17 cellular contexts compared by ENCODE assay signal in the genomic region with DNA sequence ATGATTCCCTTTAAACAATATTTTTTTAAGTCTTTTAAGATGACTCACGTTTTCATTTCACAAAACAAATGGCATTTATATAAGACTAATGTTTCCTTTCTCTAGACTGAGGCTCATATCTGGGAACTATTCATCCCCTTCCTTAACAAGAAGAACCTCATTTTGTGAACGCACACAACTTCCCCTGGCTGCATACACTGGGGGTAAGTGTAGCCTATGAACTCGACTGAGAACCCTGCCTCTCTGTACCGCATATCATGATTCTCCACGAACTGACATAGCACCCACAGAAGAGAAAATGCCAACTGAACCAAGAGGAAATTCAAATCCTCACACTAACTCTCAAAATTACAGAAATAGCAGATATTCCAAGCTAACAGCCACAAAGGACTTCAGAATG.
DNase-seq lines count a peak whose midpoint lies in the region; ATAC-seq and TF ChIP-seq lines count a peak whose summit lies in the region.
"Had no signal": no experiment of that assay in that cellular context is flagged by ENCODE, and none has a peak within 500 bp of the region (broad histone marks: within the 10 kb centered on the region; RNA-seq: fewer than 3 reads in every experiment).

No MANE protein-coding gene starts in this region.

- H3K4me3 Mint-ChIP-seq in osteocyte (ENCODE audit: unreplicated experiment): no peak overlapping the region
- H3K4me3 Mint-ChIP-seq in naive thymus-derived CD4-positive, alpha-beta T cell: no peak overlapping the region

- ATAC-seq in naive thymus-derived CD4-positive, alpha-beta T cell: no peak
- no peak for ATAC-seq in HG03045 (IDR thresholded peaks at IDR 0.05; ENCODE audit: unreplicated experiment)

- H3K9me3 ChIP-seq in naive thymus-derived CD4-positive, alpha-beta T cell (ENCODE audit: control insufficient read depth in 2 of 3, low read length in 3 of 3): no peaks in the 10 kb centered on the region
- H3K9me3 ChIP-seq: ascending aorta, upper lobe of left lung had no signal

- intact Hi-C loops in naive thymus-derived CD4-positive, alpha-beta T cell (cut with micrococcal nuclease): no loop called here

- CTCF ChIA-PET in naive thymus-derived CD4-positive, alpha-beta T cell (lab: Charles Lee): no interaction called here

- no peaks in the 10 kb centered on the region for H3K27me3 ChIP-seq in naive thymus-derived CD4-positive, alpha-beta T cell (ENCODE audit: control insufficient read depth in 2 of 2, insufficient read depth in 2 of 2, low read length in 2 of 2)
- H3K27me3 ChIP-seq: ascending aorta, upper lobe of left lung had no signal

- DNase-seq in AG10803 (ENCODE audit: low read depth) (peak; percentile 28), fibroblast of the aortic adventitia (ENCODE audit: low read depth) (peak; percentile 50), osteocyte (ENCODE audit: extremely low spot score, unreplicated experiment) (no peak), NCI-H526 (lab: John Stamatoyannopoulos, UW) (no peak), putamen (ENCODE audit: low spot score) (no peak)
- DNase-seq in naive thymus-derived CD4-positive, alpha-beta T cell: no peak
- DNase-seq: activated effector memory CD4-positive, alpha-beta T cell treated with Interleukin-2 at 50 U/mL for 16 hours; effector CD4-positive, alpha-beta T cell; islet precursor cell; NCI-H187 treated with DMSO at 0.1 percent for 48 hours; stimulated activated CD8-positive, alpha-beta memory T cell treated with anti-CD3 and anti-CD28 coated beads, Interleukin-4, amount 100 ng/mL, for 48 hours; SW 1271; upper lobe of left lung had no signal

- H3K27me3 Mint-ChIP-seq in osteocyte (ENCODE audit: unreplicated experiment): no peaks in the 10 kb centered on the region
- H3K27me3 Mint-ChIP-seq in naive thymus-derived CD4-positive, alpha-beta T cell: peaks cover 3 to 25% (median 9%) of the 10 kb centered on the region in 5 donors

- no peak for TF ChIP-seq CTCF in AG10803 (conservative IDR thresholded peaks at IDR 0.05; ENCODE audit: low read length)
- no peak for TF ChIP-seq CTCF in fibroblast of the aortic adventitia (IDR thresholded peaks at IDR 0.05; ENCODE audit: insufficient read depth, low read length)
- TF ChIP-seq CTCF in osteocyte (IDR thresholded peaks at IDR 0.05): no peak

- H3K27ac Mint-ChIP-seq in osteocyte (ENCODE audit: unreplicated experiment): peak overlapping the region; percentile 84
- H3K27ac Mint-ChIP-seq in naive thymus-derived CD4-positive, alpha-beta T cell: no peak overlapping the region

- H3K36me3 ChIP-seq in naive thymus-derived CD4-positive, alpha-beta T cell (ENCODE audit: control insufficient read depth in 2 of 3, insufficient read depth in 3 of 3, low read length in 3 of 3): no peaks in the 10 kb centered on the region
- H3K36me3 ChIP-seq: ascending aorta, upper lobe of left lung had no signal

- H3K4me3 ChIP-seq in AG10803 (ENCODE audit: low read length): no peak overlapping the region
- H3K4me3 ChIP-seq in fibroblast of the aortic adventitia (ENCODE audit: low read depth, low read length): no peak overlapping the region
- no peak overlapping the region for H3K4me3 ChIP-seq in naive thymus-derived CD4-positive, alpha-beta T cell (ENCODE audit: low read length)
- H3K4me3 ChIP-seq: ascending aorta, upper lobe of left lung had no signal

- H3K4me1 Mint-ChIP-seq in osteocyte (ENCODE audit: unreplicated experiment): peaks cover 25% of the 10 kb centered on the region
- peaks cover 0 to 1% (median 0%) of the 10 kb centered on the region in 7 donors for H3K4me1 Mint-ChIP-seq in naive thymus-derived CD4-positive, alpha-beta T cell

- H3K36me3 Mint-ChIP-seq in osteocyte (ENCODE audit: unreplicated experiment): peaks cover 8% of the 10 kb centered on the region
- no peaks in the 10 kb centered on the region for H3K36me3 Mint-ChIP-seq in naive thymus-derived CD4-positive, alpha-beta T cell

- no peaks in the 10 kb centered on the region for H3K4me1 ChIP-seq in naive thymus-derived CD4-positive, alpha-beta T cell (ENCODE audit: control insufficient read depth in 2 of 2, insufficient read depth in 2 of 2, low read length in 2 of 2)
- H3K4me1 ChIP-seq: ascending aorta had no signal

- H3K27ac ChIP-seq in angular gyrus (ENCODE audit: low read depth, low read length): peak overlapping the region; percentile 90
- H3K27ac ChIP-seq in naive thymus-derived CD4-positive, alpha-beta T cell (ENCODE audit: low read depth, low read length): no peak overlapping the region
- H3K27ac ChIP-seq: ascending aorta, upper lobe of left lung, VCaP had no signal

- H3K9me3 Mint-ChIP-seq in osteocyte (ENCODE audit: unreplicated experiment): no peaks in the 10 kb centered on the region
- H3K9me3 Mint-ChIP-seq in naive thymus-derived CD4-positive, alpha-beta T cell: peaks cover 0 to 9% (median 0%) of the 10 kb centered on the region in 11 donors

- POLR2A ChIA-PET in naive thymus-derived CD4-positive, alpha-beta T cell (lab: Charles Lee): no interaction called here

Comparison
In these comparisons a context has a peak if more than half of its experiments do, and no peak if none do; other contexts are left out.
1. DNase-seq: peak in AG10803 (single experiment) and fibroblast of the aortic adventitia (single experiment); none in osteocyte (single experiment), NCI-H526 (0 of 2), putamen (single experiment) and naive thymus-derived CD4-positive, alpha-beta T cell (0 of 9).